Comparison of ENCODE assay signal across 6 cellular contexts in the genomic region with DNA sequence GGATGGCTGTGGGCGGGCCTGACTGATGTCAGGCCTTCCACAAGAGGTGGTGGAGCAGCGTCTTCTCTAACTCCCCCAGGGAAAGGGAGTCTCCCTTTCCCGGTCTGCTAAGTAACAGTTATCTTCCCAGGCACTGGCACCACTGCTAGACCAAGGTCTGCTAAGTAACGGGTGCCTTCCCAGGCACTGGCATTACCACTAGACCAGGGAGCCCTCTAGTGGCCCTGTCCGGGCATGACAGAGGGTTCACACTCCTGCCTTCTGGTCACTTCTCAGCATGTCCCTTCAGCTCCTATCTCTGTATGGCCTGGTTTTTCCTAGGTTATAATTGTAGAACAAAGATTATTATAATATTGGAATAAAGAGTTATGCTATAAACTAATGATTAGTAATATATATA. TPM values are rescaled to one million over a fixed set of nuclear protein-coding genes. Genes with fewer than 3 reads are reported as not detected.
DNase-seq lines count a peak whose midpoint lies in the region; ATAC-seq, FAIRE-seq and TF ChIP-seq lines count a peak whose summit lies in the region.
"Not testable (repeated sequence)": the region's sequence is repeated elsewhere in the genome, so short reads cannot be mapped to it uniquely, and the experiment has no call there.

No MANE protein-coding gene starts in this region.

- H3K23ac ChIP-seq in mesenchymal stem cell (ENCODE audit: low read length in 2 of 2), result not testable (repeated sequence)

- intact Hi-C loops in K562 (cut with micrococcal nuclease), result loop anchor here (1.0 to 10.0 kb wide), 2 partner anchors 86 to 223 kb away; no protein-coding TSS in a partner anchor

- POLR2A ChIA-PET in K562 (lab: Yijun Ruan, JAX), result not testable (repeated sequence)

- not testable (repeated sequence) for H2BK15ac ChIP-seq in mesenchymal stem cell (ENCODE audit: low read depth, poor library complexity, severe bottlenecking)

- not testable (repeated sequence) for TF ChIP-seq RAD21 in K562 (CRISPR knock-in tag; conservative IDR thresholded peaks at IDR 0.05 in 1 of 2, IDR thresholded peaks at IDR 0.05 in 1 of 2)

- not testable (repeated sequence) for H4K91ac ChIP-seq in mesenchymal stem cell (ENCODE audit: low read length)

- ATAC-seq in GM18520 (IDR thresholded peaks at IDR 0.05; ENCODE audit: unreplicated experiment) (peak; percentile 15), K562 (peak; percentile 67)

- peaks cover 26% of the 10 kb centered on the region for H3K36me3 Mint-ChIP-seq in stimulated activated naive CD8-positive, alpha-beta T cell treated with anti-CD3 and anti-CD28 coated beads, Interleukin-15, Interleukin-2, amounts not matched to agents 100 ng/mL and 50 ng/mL, for 24 hours (ENCODE audit: low read depth)

- peak overlapping the region; percentile 64 for H3K4me3 Mint-ChIP-seq in stimulated activated naive CD8-positive, alpha-beta T cell treated with anti-CD3 and anti-CD28 coated beads, Interleukin-15, Interleukin-2, amounts not matched to agents 100 ng/mL and 50 ng/mL, for 24 hours

- not testable (repeated sequence) for TF ChIP-seq EP300 in K562 (IDR thresholded peaks at IDR 0.05; ENCODE audit: low read length)

- in situ Hi-C loops in K562 (cut with MboI), result loop anchor here (5.0 to 10.0 kb wide), 2 partner anchors 124 to 223 kb away; no protein-coding TSS in a partner anchor

- H3K4me2 ChIP-seq in K562 (ENCODE audit: insufficient read depth, low read length); mesenchymal stem cell (ENCODE audit: low read length, poor library complexity, severe bottlenecking): not testable (repeated sequence)

- not testable (repeated sequence) for H3K27ac Mint-ChIP-seq in stimulated activated naive CD8-positive, alpha-beta T cell treated with anti-CD3 and anti-CD28 coated beads, Interleukin-15, Interleukin-2, amounts not matched to agents 100 ng/mL and 50 ng/mL, for 24 hours

- peaks cover 4 to 17% of the 10 kb centered on the region in 2 experiments; a peak in 4 of 5 replicates for H3K4me1 ChIP-seq in K562 (replicated peaks in 1 of 2; ENCODE audit: control insufficient read depth in 2 of 2, insufficient read depth in 2 of 2, low read length in 2 of 2)
- H3K4me1 ChIP-seq in mesenchymal stem cell (ENCODE audit: control insufficient read depth, insufficient read depth, low read depth, low read length), result not testable (repeated sequence)

- H3K18ac ChIP-seq in mesenchymal stem cell (ENCODE audit: low read depth in 1 of 2, low read length in 2 of 2), result not testable (repeated sequence)

- not testable (repeated sequence) for H3K4ac ChIP-seq in mesenchymal stem cell (ENCODE audit: low read depth in 1 of 2, low read length in 2 of 2)

- H3K9me1 ChIP-seq in K562 (ENCODE audit: control insufficient read depth, insufficient read depth, low read length), result not testable (repeated sequence)

- peak; percentile 28 for DNase-seq in LoVo (ENCODE audit: low spot score)
- DNase-seq in T-helper 9 cell, result peak; percentile 56
- not testable (repeated sequence) for DNase-seq in K562 (ENCODE audit: extremely low read depth in 1 of 4, low spot score in 3 of 4)
- DNase-seq in mesenchymal stem cell, result peak; percentile 43

- not testable (repeated sequence) for H3K36me3 ChIP-seq in K562 (ENCODE audit: control insufficient read depth, insufficient read depth, low read length)
- H3K36me3 ChIP-seq in mesenchymal stem cell (ENCODE audit: control insufficient read depth in 1 of 2, insufficient read depth in 2 of 2, low read depth in 1 of 2, low read length in 2 of 2), result peaks cover 0 to 38% of the 10 kb centered on the region in 2 experiments

- H3K4me1 Mint-ChIP-seq in stimulated activated naive CD8-positive, alpha-beta T cell treated with anti-CD3 and anti-CD28 coated beads, Interleukin-15, Interleukin-2, amounts not matched to agents 100 ng/mL and 50 ng/mL, for 24 hours (ENCODE audit: low read depth), result peaks cover 80% of the 10 kb centered on the region

- not testable (repeated sequence) for H3K79me2 ChIP-seq in K562 (ENCODE audit: control insufficient read depth, insufficient read depth, low read length)

- H3K4me3 ChIP-seq in K562; mesenchymal stem cell (ENCODE audit: insufficient read depth in 1 of 2, low read depth in 1 of 2, low read length in 2 of 2): not testable (repeated sequence)

- H3K27ac ChIP-seq in K562 (ENCODE audit: extremely low read depth, low read depth, low read length); mesenchymal stem cell (ENCODE audit: low read length, poor library complexity, severe bottlenecking): not testable (repeated sequence)

- BruUV-seq in K562 (replicated peaks; lab: Mats Ljungman, UMichigan), result TSS peak; percentile 35

- not testable (repeated sequence) for H2AK5ac ChIP-seq in mesenchymal stem cell (ENCODE audit: low read length, severe bottlenecking)

- peak; percentile 34 to 50 (median 45); a peak in 4 of 6 replicates for TF ChIP-seq CTCF in K562 (IDR thresholded peaks at IDR 0.05 in 2 of 3, conservative IDR thresholded peaks at IDR 0.05 in 1 of 3; ENCODE audit: insufficient read depth in 2 of 3, low read depth in 1 of 3, low read length in 3 of 3)

- H2AFZ ChIP-seq in K562 (ENCODE audit: low read depth, low read length); mesenchymal stem cell (ENCODE audit: low read depth, low read length): not testable (repeated sequence)

- not testable (repeated sequence) for H3K9me3 ChIP-seq in K562 (replicated peaks; ENCODE audit: control insufficient read depth, insufficient read depth, low read depth, low read length); mesenchymal stem cell (ENCODE audit: control insufficient read depth, low read length)

- not testable (repeated sequence) for H2BK5ac ChIP-seq in mesenchymal stem cell (ENCODE audit: low read depth, low read length, poor library complexity, severe bottlenecking)

- CTCF ChIA-PET in K562 (lab: Yijun Ruan, JAX; ENCODE audit: low intra/inter-chr PET ratio), result interaction anchor here (0.8 to 5.3 kb wide), 3 partner anchors 28 to 137 kb away, joined by 4 to 54 read pairs (median 5); partner anchors contain the start of gene ZNF3

- not testable (repeated sequence) for H3K9ac ChIP-seq in K562 (ENCODE audit: insufficient read depth in 1 of 2, low read depth in 2 of 2, low read length in 2 of 2); mesenchymal stem cell (ENCODE audit: low read length)

- FAIRE-seq in K562 (lab: Jason Lieb, UNC), result peak; percentile 90

- not testable (repeated sequence) for H4K20me1 ChIP-seq in K562 (replicated peaks; ENCODE audit: control insufficient read depth, insufficient read depth, low read length)

- no CpG with 5 or more reads among the region's 5 CpGs for WGBS in K562 (ENCODE audit: insufficient coverage, low coverage, missing lambda C conversion rate)
- WGBS in mesenchymal stem cell, result no CpG with 5 or more reads among the region's 5 CpGs

- not testable (repeated sequence) for H3K14ac ChIP-seq in mesenchymal stem cell (ENCODE audit: low read length in 2 of 2)

- H3K79me1 ChIP-seq in mesenchymal stem cell (replicated peaks; ENCODE audit: low read length, poor library complexity, severe bottlenecking), result not testable (repeated sequence)

- H2BK12ac ChIP-seq in mesenchymal stem cell (ENCODE audit: low read length in 2 of 2), result not testable (repeated sequence)

- not testable (repeated sequence) for H2BK120ac ChIP-seq in mesenchymal stem cell (ENCODE audit: low read depth, low read length)

- not testable (repeated sequence) for H3K9me3 Mint-ChIP-seq in stimulated activated naive CD8-positive, alpha-beta T cell treated with anti-CD3 and anti-CD28 coated beads, Interleukin-15, Interleukin-2, amounts not matched to agents 100 ng/mL and 50 ng/mL, for 24 hours

- TF ChIP-seq POLR2A in K562 (conservative IDR thresholded peaks at IDR 0.05), result not testable (repeated sequence)

- not testable (repeated sequence) for H3K27me3 ChIP-seq in K562 (ENCODE audit: control insufficient read depth in 2 of 2, insufficient read depth in 2 of 2, low read length in 2 of 2)
- H3K27me3 ChIP-seq in mesenchymal stem cell (ENCODE audit: control insufficient read depth in 1 of 2, insufficient read depth in 1 of 2, low read length in 2 of 2), result peaks cover 0 to 11% of the 10 kb centered on the region in 2 experiments

- H4K8ac ChIP-seq in mesenchymal stem cell (ENCODE audit: low read length), result not testable (repeated sequence)

- not testable (repeated sequence) for H3K27me3 Mint-ChIP-seq in stimulated activated naive CD8-positive, alpha-beta T cell treated with anti-CD3 and anti-CD28 coated beads, Interleukin-15, Interleukin-2, amounts not matched to agents 100 ng/mL and 50 ng/mL, for 24 hours

RNA-seq across cellular contexts. Expression of gene PVRIG, which starts 1.8 kb away (rescaled TPM):
- total RNA-seq in K562 (2011; cell fraction: chromatin; rRNA removed; ENCODE audit: low replicate concordance), result 0.67 TPM in 1 of 2 replicates, not detected in the other
- total RNA-seq in K562 (2011; cell fraction: nucleolus; rRNA removed), result not detected in 2 replicates
- total RNA-seq in K562 (2011; cell fraction: nucleoplasm; rRNA removed), result not detected in 2 replicates
- not detected in 2 replicates for total RNA-seq in K562 (2014; rRNA removed)
- not detected in 2 replicates for total RNA-seq in K562 (2014; rRNA removed; fragmentation: Illumina TruSeq; extraction: Trizol)
- total RNA-seq in K562 (2015; rRNA removed; fragmentation: Illumina TruSeq; extraction: Trizol), result not detected in 2 replicates
- total RNA-seq in K562 (2021), result 0.64 TPM in 1 of 2 replicates, not detected in the other
- not detected in 2 replicates for polyA plus RNA-seq in K562 (2011; rRNA removed)
- 0.06 TPM in 1 of 2 replicates, not detected in the other for polyA plus RNA-seq in K562 (2011; cell fraction: cytosol; rRNA removed)
- not detected in 2 replicates for polyA plus RNA-seq in K562 (2011; cell fraction: nucleus; rRNA removed)
- 0.40 and 1.0 TPM in 2 replicates for polyA plus RNA-seq in K562 (2012)
- polyA plus RNA-seq in K562 (2014; fragmentation: Illumina TruSeq; extraction: Trizol), result not detected in 2 replicates
- not detected for polyA plus RNA-seq in K562 (2014; fragmentation: Nextera tagmentation; extraction: Ambion mirVana)
- polyA plus RNA-seq in K562 (2014; rRNA removed), result 0.16 TPM in 1 of 2 replicates, not detected in the other
- not detected in 2 replicates for polyA minus RNA-seq in K562 (2011; rRNA and poly(A)+ RNA removed)
- polyA minus RNA-seq in K562 (2011; cell fraction: cytosol; rRNA and poly(A)+ RNA removed), result not detected in 2 replicates
- not detected in 2 replicates for polyA minus RNA-seq in K562 (2011; cell fraction: nucleus; rRNA and poly(A)+ RNA removed)
- polyA plus RNA-seq in mesenchymal stem cell (2013, experiment 1 of 2), result not detected
- not detected for polyA plus RNA-seq in mesenchymal stem cell (2013, experiment 2 of 2)

RNA-seq across cellular contexts. Expression of gene STAG3, which starts 40.2 kb away (rescaled TPM):
- total RNA-seq in K562 (2011; cell fraction: chromatin; rRNA removed; ENCODE audit: low replicate concordance), result 12.2 and 23.8 TPM in 2 replicates
- 10.3 and 11.0 TPM in 2 replicates for total RNA-seq in K562 (2011; cell fraction: nucleolus; rRNA removed)
- total RNA-seq in K562 (2011; cell fraction: nucleoplasm; rRNA removed), result 9.9 and 10.9 TPM in 2 replicates
- total RNA-seq in K562 (2014; rRNA removed), result 0.54 and 2.1 TPM in 2 replicates
- 0.96 and 1.7 TPM in 2 replicates for total RNA-seq in K562 (2014; rRNA removed; fragmentation: Illumina TruSeq; extraction: Trizol)
- total RNA-seq in K562 (2015; rRNA removed; fragmentation: Illumina TruSeq; extraction: Trizol), result 1.3 and 2.5 TPM in 2 replicates
- 1.7 and 2.5 TPM in 2 replicates for total RNA-seq in K562 (2021)
- polyA plus RNA-seq in K562 (2011; rRNA removed), result 2.4 and 5.1 TPM in 2 replicates
- polyA plus RNA-seq in K562 (2011; cell fraction: cytosol; rRNA removed), result 1.5 and 3.0 TPM in 2 replicates
- 11.9 and 21.5 TPM in 2 replicates for polyA plus RNA-seq in K562 (2011; cell fraction: nucleus; rRNA removed)
- polyA plus RNA-seq in K562 (2012), result 4.9 and 11.1 TPM in 2 replicates
- 1.3 and 1.6 TPM in 2 replicates for polyA plus RNA-seq in K562 (2014; fragmentation: Illumina TruSeq; extraction: Trizol)
- polyA plus RNA-seq in K562 (2014; fragmentation: Nextera tagmentation; extraction: Ambion mirVana), result 1 to 10 TPM; 1.2 to 2.3 TPM
- polyA plus RNA-seq in K562 (2014; rRNA removed), result 1.3 and 1.9 TPM in 2 replicates
- 2.1 and 3.9 TPM in 2 replicates for polyA minus RNA-seq in K562 (2011; rRNA and poly(A)+ RNA removed)
- polyA minus RNA-seq in K562 (2011; cell fraction: cytosol; rRNA and poly(A)+ RNA removed), result 1.6 and 2.0 TPM in 2 replicates
- 3.2 and 6.4 TPM in 2 replicates for polyA minus RNA-seq in K562 (2011; cell fraction: nucleus; rRNA and poly(A)+ RNA removed)
- polyA plus RNA-seq in mesenchymal stem cell (2013, experiment 1 of 2), result 0.15 TPM
- polyA plus RNA-seq in mesenchymal stem cell (2013, experiment 2 of 2), result 0.32 TPM

RNA-seq across cellular contexts. Expression of gene GPC2, which starts 40.8 kb away (rescaled TPM):
- total RNA-seq in K562 (2011; cell fraction: chromatin; rRNA removed; ENCODE audit: low replicate concordance), result 6.5 and 21.7 TPM in 2 replicates
- total RNA-seq in K562 (2011; cell fraction: nucleolus; rRNA removed), result 15.8 and 17.7 TPM in 2 replicates
- 10.9 and 11.9 TPM in 2 replicates for total RNA-seq in K562 (2011; cell fraction: nucleoplasm; rRNA removed)
- 1.7 and 3.2 TPM in 2 replicates for total RNA-seq in K562 (2014; rRNA removed)
- 0.83 and 1.1 TPM in 2 replicates for total RNA-seq in K562 (2014; rRNA removed; fragmentation: Illumina TruSeq; extraction: Trizol)
- 1.1 and 1.3 TPM in 2 replicates for total RNA-seq in K562 (2015; rRNA removed; fragmentation: Illumina TruSeq; extraction: Trizol)
- total RNA-seq in K562 (2021), result 4.7 and 5.1 TPM in 2 replicates
- 1.5 and 3.7 TPM in 2 replicates for polyA plus RNA-seq in K562 (2011; rRNA removed)
- 3.8 and 4.6 TPM in 2 replicates for polyA plus RNA-seq in K562 (2011; cell fraction: cytosol; rRNA removed)
- 21.7 and 28.4 TPM in 2 replicates for polyA plus RNA-seq in K562 (2011; cell fraction: nucleus; rRNA removed)
- 2.0 and 5.0 TPM in 2 replicates for polyA plus RNA-seq in K562 (2012)
- polyA plus RNA-seq in K562 (2014; fragmentation: Illumina TruSeq; extraction: Trizol), result 1.3 and 1.7 TPM in 2 replicates
- polyA plus RNA-seq in K562 (2014; fragmentation: Nextera tagmentation; extraction: Ambion mirVana), result under 1 TPM in 1 of 2 experiments, not detected in 1; 0.06 TPM
- polyA plus RNA-seq in K562 (2014; rRNA removed), result 7.2 and 7.7 TPM in 2 replicates
- 1.4 and 1.6 TPM in 2 replicates for polyA minus RNA-seq in K562 (2011; rRNA and poly(A)+ RNA removed)
- polyA minus RNA-seq in K562 (2011; cell fraction: cytosol; rRNA and poly(A)+ RNA removed), result 0.86 and 2.5 TPM in 2 replicates
- 9.3 and 10.2 TPM in 2 replicates for polyA minus RNA-seq in K562 (2011; cell fraction: nucleus; rRNA and poly(A)+ RNA removed)
- polyA plus RNA-seq in mesenchymal stem cell (2013, experiment 1 of 2), result 3.4 TPM
- 2.7 TPM for polyA plus RNA-seq in mesenchymal stem cell (2013, experiment 2 of 2)

RNA-seq across cellular contexts. Expression of gene GAL3ST4, which starts 49.5 kb away (rescaled TPM):
- total RNA-seq in K562 (2011; cell fraction: chromatin; rRNA removed; ENCODE audit: low replicate concordance), result 1.3 and 3.7 TPM in 2 replicates
- total RNA-seq in K562 (2011; cell fraction: nucleolus; rRNA removed), result 2.1 and 2.2 TPM in 2 replicates
- total RNA-seq in K562 (2011; cell fraction: nucleoplasm; rRNA removed), result 1.8 and 2.9 TPM in 2 replicates
- total RNA-seq in K562 (2014; rRNA removed) (0.05 and 0.37 TPM in 2 replicates), K562 (2014; rRNA removed; fragmentation: Illumina TruSeq; extraction: Trizol) (0.16 and 0.18 TPM in 2 replicates), K562 (2015; rRNA removed; fragmentation: Illumina TruSeq; extraction: Trizol) (0.25 and 0.41 TPM in 2 replicates), K562 (2021) (0.54 and 1.0 TPM in 2 replicates)
- polyA plus RNA-seq in K562 (2011; rRNA removed) (0.60 and 1.7 TPM in 2 replicates), K562 (2014; fragmentation: Illumina TruSeq; extraction: Trizol) (0.96 and 1.2 TPM in 2 replicates), K562 (2014; fragmentation: Nextera tagmentation; extraction: Ambion mirVana) (under 1 TPM; 0.15 to 0.18 TPM), K562 (2014; rRNA removed) (0.88 and 0.98 TPM in 2 replicates)
- polyA plus RNA-seq in K562 (2011; cell fraction: cytosol; rRNA removed), result 1.5 and 2.0 TPM in 2 replicates
- polyA plus RNA-seq in K562 (2011; cell fraction: nucleus; rRNA removed), result 4.9 and 6.0 TPM in 2 replicates
- polyA plus RNA-seq in K562 (2012), result 1.1 and 2.6 TPM in 2 replicates
- 0.28 and 0.57 TPM in 2 replicates for polyA minus RNA-seq in K562 (2011; rRNA and poly(A)+ RNA removed)
- polyA minus RNA-seq in K562 (2011; cell fraction: cytosol; rRNA and poly(A)+ RNA removed), result 0.91 TPM in 1 of 2 replicates, not detected in the other
- 0.13 and 0.44 TPM in 2 replicates for polyA minus RNA-seq in K562 (2011; cell fraction: nucleus; rRNA and poly(A)+ RNA removed)
- 8.2 TPM for polyA plus RNA-seq in mesenchymal stem cell (2013, experiment 1 of 2)
- 8.0 TPM for polyA plus RNA-seq in mesenchymal stem cell (2013, experiment 2 of 2)

RNA-seq across cellular contexts. Expression of gene TRAPPC14, which starts 59.4 kb away (rescaled TPM):
- total RNA-seq in K562 (2011; cell fraction: chromatin; rRNA removed; ENCODE audit: low replicate concordance), result 86.1 and 225 TPM in 2 replicates
- total RNA-seq in K562 (2011; cell fraction: nucleolus; rRNA removed), result 123 and 132 TPM in 2 replicates
- total RNA-seq in K562 (2011; cell fraction: nucleoplasm; rRNA removed), result 95.7 and 101 TPM in 2 replicates
- total RNA-seq in K562 (2014; rRNA removed) (25.6 and 27.1 TPM in 2 replicates), K562 (2014; rRNA removed; fragmentation: Illumina TruSeq; extraction: Trizol) (7.6 and 9.9 TPM in 2 replicates), K562 (2015; rRNA removed; fragmentation: Illumina TruSeq; extraction: Trizol) (17.4 and 18.2 TPM in 2 replicates), K562 (2021) (38.2 and 45.9 TPM in 2 replicates)
- polyA plus RNA-seq in K562 (2011; rRNA removed) (5.4 and 12.1 TPM in 2 replicates), K562 (2014; fragmentation: Illumina TruSeq; extraction: Trizol) (20.5 and 29.3 TPM in 2 replicates), K562 (2014; fragmentation: Nextera tagmentation; extraction: Ambion mirVana) (under 1 TPM; 0.42 to 0.55 TPM), K562 (2014; rRNA removed) (27.9 and 43.8 TPM in 2 replicates)
- polyA plus RNA-seq in K562 (2011; cell fraction: cytosol; rRNA removed), result 7.4 and 10.1 TPM in 2 replicates
- polyA plus RNA-seq in K562 (2011; cell fraction: nucleus; rRNA removed), result 91.6 and 168 TPM in 2 replicates
- 26.9 and 43.9 TPM in 2 replicates for polyA plus RNA-seq in K562 (2012)
- polyA minus RNA-seq in K562 (2011; rRNA and poly(A)+ RNA removed), result 4.9 and 6.1 TPM in 2 replicates
- 6.9 and 7.9 TPM in 2 replicates for polyA minus RNA-seq in K562 (2011; cell fraction: cytosol; rRNA and poly(A)+ RNA removed)
- polyA minus RNA-seq in K562 (2011; cell fraction: nucleus; rRNA and poly(A)+ RNA removed), result 41.7 and 45.6 TPM in 2 replicates
- 11.9 TPM for polyA plus RNA-seq in mesenchymal stem cell (2013, experiment 1 of 2)
- polyA plus RNA-seq in mesenchymal stem cell (2013, experiment 2 of 2), result 11.4 TPM
